11 cellular contexts compared by ENCODE assay signal in the genomic region with DNA sequence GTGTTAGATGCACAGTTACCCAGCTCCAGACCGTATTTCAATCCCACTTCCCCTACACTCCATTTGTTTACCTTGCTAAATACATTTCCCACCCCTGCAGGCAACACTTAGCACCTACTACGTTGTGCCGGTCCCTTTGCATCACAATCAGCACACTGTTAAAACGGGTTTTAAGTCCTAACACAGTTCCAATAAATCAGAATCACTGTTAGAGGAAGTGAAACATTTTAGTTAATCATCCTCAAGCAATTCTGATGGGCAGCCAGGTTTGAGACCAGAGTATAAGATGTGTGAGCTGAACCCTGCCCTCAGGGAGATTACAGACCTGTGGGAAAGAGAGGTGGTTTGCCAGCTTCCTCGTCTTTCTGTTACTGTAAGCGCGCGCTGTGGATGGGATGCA. TPM values are rescaled to one million over a fixed set of nuclear protein-coding genes. Genes with fewer than 3 reads are reported as not detected.
DNase-seq lines count a peak whose midpoint lies in the region; ATAC-seq, FAIRE-seq and TF ChIP-seq lines count a peak whose summit lies in the region.
"Had no signal": no experiment of that assay in that cellular context is flagged by ENCODE, and none has a peak within 500 bp of the region (broad histone marks: within the 10 kb centered on the region; RNA-seq: fewer than 3 reads in every experiment).

No MANE protein-coding gene starts in this region.

- peak overlapping the region; percentile 11; the same call in 1 of the 2 replicates for H3K4me3 ChIP-seq in BE2C (ENCODE audit: low read depth, low read length)
- H3K4me3 ChIP-seq in HUES6 (ENCODE audit: low read depth, low read length), result peak overlapping the region; percentile 90
- H3K4me3 ChIP-seq in astrocyte (ENCODE audit: insufficient read depth, low read depth, low read length), result peak overlapping the region; percentile 96
- H3K4me3 ChIP-seq in muscle layer of duodenum (ENCODE audit: low read depth in 1 of 2, low read length in 2 of 2), result peak overlapping the region; percentile 28 to 97

- no peak overlapping the region for H2AFZ ChIP-seq in astrocyte (ENCODE audit: low read depth, low read length)

- H3K79me2 ChIP-seq in astrocyte (ENCODE audit: insufficient read depth, low read length), result peaks cover 48% of the 10 kb centered on the region

- no peaks in the 10 kb centered on the region for H3K36me3 Mint-ChIP-seq in astrocyte (ENCODE audit: low read depth, unreplicated experiment)

- H3K9ac ChIP-seq in HUES6 (ENCODE audit: low read length), result peak overlapping the region; percentile 69
- peak overlapping the region; percentile 31 for H3K9ac ChIP-seq in astrocyte (ENCODE audit: low read length)

- TF ChIP-seq CTCF in BE2C (IDR thresholded peaks at IDR 0.05; ENCODE audit: low read depth, low read length) (no peak), astrocyte (IDR thresholded peaks at IDR 0.05; ENCODE audit: insufficient read depth, low read depth, low read length) (no peak)

- H3K27ac Mint-ChIP-seq in astrocyte (ENCODE audit: unreplicated experiment), result peak overlapping the region; percentile 36

- ATAC-seq in HG03457 (IDR thresholded peaks at IDR 0.05; ENCODE audit: unreplicated experiment) (no peak), GM21447 (IDR thresholded peaks at IDR 0.05; ENCODE audit: unreplicated experiment) (no peak), GM18511 (IDR thresholded peaks at IDR 0.05; ENCODE audit: unreplicated experiment) (no peak)

- peaks cover 10% of the 10 kb centered on the region for H3K36me3 ChIP-seq in BE2C
- no peaks in the 10 kb centered on the region for H3K36me3 ChIP-seq in HUES6 (ENCODE audit: control insufficient read depth, insufficient read depth, low read length)
- H3K36me3 ChIP-seq in astrocyte (ENCODE audit: insufficient read depth, low read length), result no peaks in the 10 kb centered on the region
- no peaks in the 10 kb centered on the region for H3K36me3 ChIP-seq in muscle layer of duodenum (ENCODE audit: control insufficient read depth in 1 of 2, insufficient read depth in 2 of 2, low read length in 2 of 2)

- no peaks in the 10 kb centered on the region for H3K27me3 Mint-ChIP-seq in astrocyte (ENCODE audit: low read depth, unreplicated experiment)

- peaks cover 27% of the 10 kb centered on the region for H3K4me1 Mint-ChIP-seq in astrocyte (ENCODE audit: low read depth, unreplicated experiment)

- peaks cover 33% of the 10 kb centered on the region for H4K20me1 ChIP-seq in astrocyte (ENCODE audit: insufficient read depth, low read length)

- H3K4me2 ChIP-seq in astrocyte (ENCODE audit: low read length), result peak overlapping the region; percentile 99

- peak overlapping the region; percentile 98 for H3K4me3 Mint-ChIP-seq in astrocyte (ENCODE audit: unreplicated experiment)

- no peak for FAIRE-seq in astrocyte (lab: Jason Lieb, UNC)

- H3K9me3 Mint-ChIP-seq in astrocyte (ENCODE audit: unreplicated experiment), result no peaks in the 10 kb centered on the region

- no peaks in the 10 kb centered on the region for H3K4me1 ChIP-seq in BE2C
- H3K4me1 ChIP-seq in HUES6 (ENCODE audit: control insufficient read depth, insufficient read depth, low read length), result peaks cover 44% of the 10 kb centered on the region
- peaks cover 26% of the 10 kb centered on the region for H3K4me1 ChIP-seq in astrocyte (ENCODE audit: insufficient read depth, low read length)
- H3K4me1 ChIP-seq in muscle layer of duodenum (ENCODE audit: control insufficient read depth in 1 of 2, insufficient read depth in 2 of 2, low read length in 2 of 2), result peaks cover 28 to 39% of the 10 kb centered on the region in 2 donors

- H3K27me3 ChIP-seq in BE2C (no peaks in the 10 kb centered on the region), HUES6 (ENCODE audit: control insufficient read depth, insufficient read depth, low read length) (peaks cover 26% of the 10 kb centered on the region), astrocyte (ENCODE audit: insufficient read depth, low read length) (no peaks in the 10 kb centered on the region), muscle layer of duodenum (ENCODE audit: low read depth, low read length) (no peaks in the 10 kb centered on the region)

- no peak for DNase-seq in BE2C
- DNase-seq in astrocyte (ENCODE audit: low read depth), result no peak
- no peak for DNase-seq in NCI-H2227 (lab: John Stamatoyannopoulos, UW; ENCODE audit: unreplicated experiment)
- DNase-seq: erythroblast; stimulated activated CD4-positive, alpha-beta T cell treated with anti-CD3 and anti-CD28 coated beads, Interleukin-2, amount 100 ng/mL, for 48 hours; T1000 had no signal

- peak overlapping the region; percentile 38; the same call in 1 of the 2 replicates for H3K27ac ChIP-seq in HUES6 (ENCODE audit: low read depth, low read length)
- no peak overlapping the region for H3K27ac ChIP-seq in astrocyte (ENCODE audit: low read depth, low read length)
- H3K27ac ChIP-seq in muscle layer of duodenum (ENCODE audit: low read length), result no peak overlapping the region

- H3K9me3 ChIP-seq in BE2C (no peaks in the 10 kb centered on the region), HUES6 (ENCODE audit: control insufficient read depth, insufficient read depth, low read depth, low read length) (peaks cover 8% of the 10 kb centered on the region), astrocyte (ENCODE audit: insufficient read depth, low read depth, low read length) (no peaks in the 10 kb centered on the region), muscle layer of duodenum (ENCODE audit: control insufficient read depth in 1 of 2, low read length in 2 of 2) (no peaks in the 10 kb centered on the region)

RNA-seq across cellular contexts. Expression of a gene that starts 3.0 kb away (rescaled TPM):
- polyA plus RNA-seq in BE2C (2012; ENCODE audit: insufficient read depth, insufficient read length, low read depth), result 72.9 TPM
- 18.6 and 20.2 TPM in 2 replicates for total RNA-seq in astrocyte

RNA-seq across cellular contexts. Expression of a gene that starts 9.8 kb away (rescaled TPM):
- polyA plus RNA-seq in BE2C (2012; ENCODE audit: insufficient read depth, insufficient read length, low read depth), result 4.6 TPM
- total RNA-seq in astrocyte, result 10.1 and 10.7 TPM in 2 replicates

RNA-seq across cellular contexts. Expression of a gene that starts 25.0 kb away (rescaled TPM):
- 27.4 TPM for polyA plus RNA-seq in BE2C (2012; ENCODE audit: insufficient read depth, insufficient read length, low read depth)
- total RNA-seq in astrocyte, result 43.4 and 45.1 TPM in 2 replicates

RNA-seq across cellular contexts. Expression of a gene that starts 42.8 kb away (rescaled TPM):
- not detected for polyA plus RNA-seq in BE2C (2012; ENCODE audit: insufficient read depth, insufficient read length, low read depth)
- total RNA-seq in astrocyte, result not detected in 2 replicates

RNA-seq across cellular contexts. Expression of a gene that starts 46.6 kb away (rescaled TPM):
- polyA plus RNA-seq in BE2C (2012; ENCODE audit: insufficient read depth, insufficient read length, low read depth), result 55.0 TPM
- total RNA-seq in astrocyte, result 57.8 and 64.0 TPM in 2 replicates

Comparison
In these comparisons a context has a peak if more than half of its experiments do, and no peak if none do; other contexts are left out.
1. H3K4me3 ChIP-seq: peak in every context shown above with its lines; median percentile 96 in astrocyte; 90 in HUES6; 62 in muscle layer of duodenum; 11 in BE2C.